24 cellular contexts compared by ENCODE assay signal in the genomic region with DNA sequence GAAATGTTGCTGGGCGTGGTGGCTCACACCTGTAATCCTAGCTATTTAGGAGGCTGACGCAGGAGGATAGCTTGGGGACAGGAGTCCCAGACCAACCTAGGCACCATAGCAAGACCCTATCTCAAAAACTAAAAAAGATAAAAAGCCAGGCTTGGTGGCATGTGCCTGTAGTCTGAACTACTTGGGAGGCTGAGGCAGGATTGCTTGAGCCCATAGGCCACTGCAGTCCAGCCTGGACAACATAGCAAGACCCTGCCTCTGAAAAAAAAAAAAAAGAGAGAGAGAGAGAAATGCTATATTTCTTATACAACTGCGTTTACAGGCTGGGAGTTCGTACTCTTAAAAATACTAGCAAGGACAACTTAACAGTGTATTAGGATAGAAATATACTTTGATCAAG. TPM values are rescaled to one million over a fixed set of nuclear protein-coding genes. Genes with fewer than 3 reads are reported as not detected.
A peak's percentile ranks its signal among the peaks of the same experiment; 100 is the strongest.
DNase-seq lines count a peak whose midpoint lies in the region; ATAC-seq, FAIRE-seq and TF ChIP-seq lines count a peak whose summit lies in the region.
"Had no signal": no experiment of that assay in that cellular context is flagged by ENCODE, and none has a peak within 500 bp of the region (broad histone marks: within the 10 kb centered on the region; RNA-seq: fewer than 3 reads in every experiment).

No MANE protein-coding gene starts in this region.

- no peak overlapping the region for H3K4me3 Mint-ChIP-seq in progenitor cell of endocrine pancreas (ENCODE audit: low read depth)
- H3K4me3 Mint-ChIP-seq: CD14-positive monocyte; CD4-positive, alpha-beta memory T cell; CD4-positive, CD25-positive, alpha-beta regulatory T cell; CD8-positive, alpha-beta memory T cell had no signal

- H3K4me2 ChIP-seq in K562 (ENCODE audit: insufficient read depth, low read length): no peak overlapping the region
- H3K4me2 ChIP-seq: BLaER1 had no signal

- H3K27me3 ChIP-seq in K562 (ENCODE audit: control insufficient read depth in 2 of 2, insufficient read depth in 2 of 2, low read length in 2 of 2) (no peaks in the 10 kb centered on the region; a peak in 1 of 5 replicates), pancreas (no peaks in the 10 kb centered on the region)
- H3K27me3 ChIP-seq: BE2C, BLaER1 had no signal

- no peaks in the 10 kb centered on the region for H3K79me2 ChIP-seq in K562 (ENCODE audit: control insufficient read depth, insufficient read depth, low read length)

- H4K20me1 ChIP-seq in K562 (replicated peaks; ENCODE audit: control insufficient read depth, insufficient read depth, low read length): no peaks in the 10 kb centered on the region
- H4K20me1 ChIP-seq: BLaER1 had no signal

- no peak for TF ChIP-seq CTCF in K562 (IDR thresholded peaks at IDR 0.05 in 2 of 3, conservative IDR thresholded peaks at IDR 0.05 in 1 of 3; ENCODE audit: insufficient read depth in 2 of 3, low read depth in 1 of 3, low read length in 3 of 3)
- TF ChIP-seq CTCF in progenitor cell of endocrine pancreas (IDR thresholded peaks at IDR 0.05; ENCODE audit: unreplicated experiment): no peak
- TF ChIP-seq CTCF in pancreas (IDR thresholded peaks at IDR 0.05): no peak

- no peaks in the 10 kb centered on the region for H3K9me3 ChIP-seq in K562 (replicated peaks; ENCODE audit: control insufficient read depth, insufficient read depth, low read depth, low read length)
- no peaks in the 10 kb centered on the region for H3K9me3 ChIP-seq in pancreas
- H3K9me3 ChIP-seq: BE2C, BLaER1 had no signal

- DNase-seq in HEK293T (ENCODE audit: extremely low spot score) (no peak), K562 (ENCODE audit: extremely low read depth in 1 of 4, low spot score in 3 of 4) (no peak), progenitor cell of endocrine pancreas (ENCODE audit: low spot score, unreplicated experiment) (no peak), pancreas (no peak)
- DNase-seq in activated naive CD4-positive, alpha-beta T cell treated with anti-CD3 and anti-CD28 coated beads, Interleukin-2, amount 50 U/mL, for 16 hours: no peak
- DNase-seq in activated naive CD4-positive, alpha-beta T cell treated with Interleukin-2 at 50 U/mL for 16 hours: no peak
- DNase-seq: 8988T; ACHN; BE2C; C1 segment of cervical spinal cord; CD4-positive, alpha-beta memory T cell; CD4-positive, CD25-positive, alpha-beta regulatory T cell; CD8-positive, alpha-beta memory T cell; COR-L47; DMS 273 treated with DMSO at 0.1 percent for 48 hours; DMS153; DMS53; DMS79; DND-41; EL; GDM1 had no signal

- BruUV-seq in K562 (replicated peaks; lab: Mats Ljungman, UMichigan): no TSS peak

- no peak overlapping the region for H3K9ac ChIP-seq in K562 (ENCODE audit: insufficient read depth in 1 of 2, low read depth in 2 of 2, low read length in 2 of 2)
- H3K9ac ChIP-seq: BLaER1 had no signal

- H2AFZ ChIP-seq in K562 (ENCODE audit: low read depth, low read length): 0 out of 2 replicates have a peak overlapping the region, but pooled peaks have one; percentile 7

- TF ChIP-seq EP300 in K562 (IDR thresholded peaks at IDR 0.05; ENCODE audit: low read length): no peak

- no peak overlapping the region for H3K4me3 ChIP-seq in K562
- no peak overlapping the region for H3K4me3 ChIP-seq in pancreas
- H3K4me3 ChIP-seq: BLaER1 had no signal

- H3K9me1 ChIP-seq in K562 (ENCODE audit: control insufficient read depth, insufficient read depth, low read length): no peaks in the 10 kb centered on the region

- no peaks in the 10 kb centered on the region for H3K4me1 Mint-ChIP-seq in progenitor cell of endocrine pancreas (ENCODE audit: low read depth)
- H3K4me1 Mint-ChIP-seq: CD14-positive monocyte had no signal

- H3K36me3 Mint-ChIP-seq in progenitor cell of endocrine pancreas (ENCODE audit: insufficient read depth): no peaks in the 10 kb centered on the region
- H3K36me3 Mint-ChIP-seq: CD14-positive monocyte; CD4-positive, alpha-beta memory T cell; CD4-positive, CD25-positive, alpha-beta regulatory T cell had no signal

- H3K27ac ChIP-seq in K562 (ENCODE audit: extremely low read depth, low read depth, low read length): no peak overlapping the region
- H3K27ac ChIP-seq in pancreas: no peak overlapping the region
- H3K27ac ChIP-seq: BLaER1 had no signal

- intact Hi-C loops in K562 (cut with micrococcal nuclease) (no loop called here), pancreas (cut with DNase I) (loop anchor here in 1 of 3 donors (10.0 kb wide), 1 partner anchor 93 kb away; no protein-coding TSS in a partner anchor)

- in situ Hi-C loops in K562 (cut with MboI): no loop called here

- no peak for TF ChIP-seq RAD21 in K562 (CRISPR knock-in tag; conservative IDR thresholded peaks at IDR 0.05 in 1 of 2, IDR thresholded peaks at IDR 0.05 in 1 of 2)

- CTCF ChIA-PET in HEK293T (lab: Yijun Ruan, JAX) (no interaction called here), K562 (lab: Yijun Ruan, JAX; ENCODE audit: low intra/inter-chr PET ratio) (no interaction called here)

- peaks cover 3 to 11% of the 10 kb centered on the region in 2 experiments; a peak in 4 of 5 replicates for H3K4me1 ChIP-seq in K562 (replicated peaks in 1 of 2; ENCODE audit: control insufficient read depth in 2 of 2, insufficient read depth in 2 of 2, low read length in 2 of 2)
- no peaks in the 10 kb centered on the region for H3K4me1 ChIP-seq in pancreas
- H3K4me1 ChIP-seq: BE2C had no signal

- WGBS in K562 (ENCODE audit: insufficient coverage, low coverage, missing lambda C conversion rate): 69% methylated on average over 4 of the region's 4 CpGs
- 92 to 96% methylated on average over 4 of the region's 4 CpGs for WGBS in pancreas, 2 donors

- no peaks in the 10 kb centered on the region for H3K9me3 Mint-ChIP-seq in progenitor cell of endocrine pancreas (ENCODE audit: low read depth)
- H3K9me3 Mint-ChIP-seq: CD14-positive monocyte; CD8-positive, alpha-beta memory T cell had no signal

- no peaks in the 10 kb centered on the region for H3K36me3 ChIP-seq in K562 (ENCODE audit: control insufficient read depth, insufficient read depth, low read length)
- no peaks in the 10 kb centered on the region for H3K36me3 ChIP-seq in pancreas
- H3K36me3 ChIP-seq: BE2C, BLaER1 had no signal

- FAIRE-seq in K562 (lab: Jason Lieb, UNC) (no peak), pancreas (lab: Jason Lieb, UNC) (no peak)
- FAIRE-seq: GM12891 had no signal

- H3K27me3 Mint-ChIP-seq in progenitor cell of endocrine pancreas: no peaks in the 10 kb centered on the region
- H3K27me3 Mint-ChIP-seq: CD4-positive, CD25-positive, alpha-beta regulatory T cell; CD8-positive, alpha-beta memory T cell had no signal

- POLR2A ChIA-PET in HEK293T (lab: Yijun Ruan, JAX) (no interaction called here), K562 (lab: Yijun Ruan, JAX) (interaction anchor here (0.6 to 0.7 kb wide), 2 partner anchors 64 to 1110 kb away, joined by 3 read pairs; no protein-coding TSS in a partner anchor)

- no peak for TF ChIP-seq POLR2A in K562 (conservative IDR thresholded peaks at IDR 0.05)

- H3K27ac Mint-ChIP-seq in progenitor cell of endocrine pancreas: peak overlapping the region; percentile 62
- H3K27ac Mint-ChIP-seq: CD14-positive monocyte; CD4-positive, CD25-positive, alpha-beta regulatory T cell had no signal

- no peak for ATAC-seq in K562
- no peak for ATAC-seq in pancreas

TF ChIP-seq in HEK293T, 16 proteins besides CTCF, POLR2A, EP300 and RAD21:
- no peak for TF ChIP-seq SUZ12 (IDR thresholded peaks at IDR 0.05)
- TF ChIP-seq CTBP1 (IDR thresholded peaks at IDR 0.05; ENCODE audit: borderline replicate concordance): no peak
- TF ChIP-seq ZNF384 (IDR thresholded peaks at IDR 0.05): 0 out of 2 replicates have a peak, but pooled peaks have one; percentile 7
TF ChIP-seq in HEK293T: peak in this region for 1.

TF ChIP-seq in K562, 482 proteins besides CTCF, POLR2A, EP300 and RAD21:
- TF ChIP-seq RBM25 (IDR thresholded peaks at IDR 0.05; ENCODE audit: low read depth, low read length, severe bottlenecking): peak; percentile 36
- 0 out of 2 replicates have a peak, but pooled peaks have one; percentile 64 for TF ChIP-seq BCOR (IDR thresholded peaks at IDR 0.05)
- TF ChIP-seq CBX8 (IDR thresholded peaks at IDR 0.05; ENCODE audit: borderline replicate concordance, extremely low read depth, low read depth, low read length, poor library complexity, severe bottlenecking): no peak
- TF ChIP-seq ZNF121 (CRISPR knock-in tag; conservative IDR thresholded peaks at IDR 0.05): peak; percentile 92

RNA-seq across cellular contexts. Expression of a gene that starts 46.2 kb away (rescaled TPM):
- total RNA-seq in K562 (2011; cell fraction: chromatin; rRNA removed; ENCODE audit: low replicate concordance): 1.5 and 3.2 TPM in 2 replicates
- total RNA-seq in K562 (2011; cell fraction: nucleolus; rRNA removed): 2.8 and 3.0 TPM in 2 replicates
- 3.4 and 4.1 TPM in 2 replicates for total RNA-seq in K562 (2011; cell fraction: nucleoplasm; rRNA removed)
- 0.20 and 0.27 TPM in 2 replicates for total RNA-seq in K562 (2014; rRNA removed)
- 0.16 and 0.36 TPM in 2 replicates for total RNA-seq in K562 (2014; rRNA removed; fragmentation: Illumina TruSeq; extraction: Trizol)
- 0.23 and 0.25 TPM in 2 replicates for total RNA-seq in K562 (2015; rRNA removed; fragmentation: Illumina TruSeq; extraction: Trizol)
- total RNA-seq in K562 (2021): 0.22 and 0.71 TPM in 2 replicates
- polyA plus RNA-seq in K562 (2011; rRNA removed): 0.39 and 0.63 TPM in 2 replicates
- 0.31 and 0.60 TPM in 2 replicates for polyA plus RNA-seq in K562 (2011; cell fraction: cytosol; rRNA removed)
- polyA plus RNA-seq in K562 (2011; cell fraction: nucleus; rRNA removed): 1.6 and 2.8 TPM in 2 replicates
- polyA plus RNA-seq in K562 (2012): 0.17 and 1.2 TPM in 2 replicates
- polyA plus RNA-seq in K562 (2014; fragmentation: Illumina TruSeq; extraction: Trizol): 0.19 and 0.42 TPM in 2 replicates
- under 1 TPM in 1 of 2 experiments, not detected in 1; 0.03 TPM for polyA plus RNA-seq in K562 (2014; fragmentation: Nextera tagmentation; extraction: Ambion mirVana)
- 0.25 and 0.46 TPM in 2 replicates for polyA plus RNA-seq in K562 (2014; rRNA removed)
- 0.21 and 0.67 TPM in 2 replicates for polyA minus RNA-seq in K562 (2011; rRNA and poly(A)+ RNA removed)
- 0.38 TPM in 1 of 2 replicates, not detected in the other for polyA minus RNA-seq in K562 (2011; cell fraction: cytosol; rRNA and poly(A)+ RNA removed)
- 1.00 and 1.9 TPM in 2 replicates for polyA minus RNA-seq in K562 (2011; cell fraction: nucleus; rRNA and poly(A)+ RNA removed)
- total RNA-seq in progenitor cell of endocrine pancreas: 0.36 and 0.91 TPM in 2 replicates
- under 1 TPM in 3 of 6 donors, not detected in 3; 0.06 to 0.69 (median 0.15) TPM for total RNA-seq in pancreas
- polyA plus RNA-seq in pancreas: under 1 TPM in 1 of 2 donors, not detected in 1; 0.16 TPM
- polyA plus RNA-seq: CD14-positive monocyte; CD4-positive, alpha-beta memory T cell; CD4-positive, CD25-positive, alpha-beta regulatory T cell; CD8-positive, alpha-beta memory T cell had no signal
